In the genomic region with DNA sequence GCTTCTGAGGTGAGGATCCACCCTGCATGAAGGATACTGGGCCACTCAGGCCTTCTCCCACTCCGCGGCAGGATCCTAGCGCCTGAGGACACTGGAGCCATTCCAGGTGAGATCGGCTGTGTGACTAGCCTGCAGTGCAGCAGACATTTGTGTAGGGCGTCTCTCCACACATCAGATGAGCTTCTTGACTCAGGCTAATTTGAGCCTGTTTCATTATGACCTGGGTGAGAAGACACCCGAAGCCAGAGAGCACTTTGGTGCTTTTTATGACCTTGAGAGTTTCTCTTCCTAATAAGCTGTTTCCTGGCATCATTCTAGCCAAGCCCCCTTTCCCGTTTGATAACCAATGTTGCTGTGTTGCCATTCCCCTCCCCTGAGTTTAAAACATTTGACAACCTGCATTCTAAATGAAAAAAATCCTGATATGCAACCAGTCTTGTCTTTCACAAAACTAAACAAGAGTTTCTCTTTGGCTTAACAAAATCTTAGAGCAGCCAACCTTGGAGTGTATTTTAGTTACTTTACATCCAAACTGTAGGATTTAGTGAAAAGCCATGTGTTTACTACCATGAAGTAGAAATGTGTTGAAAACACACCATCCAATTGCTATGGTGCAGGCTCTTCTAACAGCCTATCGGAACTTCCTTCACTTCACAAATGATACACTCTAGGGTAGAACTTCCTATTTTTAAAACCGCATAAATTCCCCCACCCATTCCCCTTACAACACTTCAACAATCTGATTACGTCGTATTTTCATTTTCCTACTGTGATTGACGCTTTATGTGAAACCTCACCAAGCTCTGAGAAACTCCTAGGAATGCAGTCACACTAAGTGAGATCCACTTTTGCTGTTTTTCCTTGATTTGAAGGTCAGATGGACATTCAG, we compare ENCODE assay signal across 7 cellular contexts.
DNase-seq lines count a peak whose midpoint lies in the region; ATAC-seq lines count a peak whose summit lies in the region.

No MANE protein-coding gene starts in this region.

- POLR2A ChIA-PET in naive thymus-derived CD4-positive, alpha-beta T cell (lab: Charles Lee): interaction anchor here (0.6 kb wide), 1 partner anchor 54 kb away, joined by 3 read pairs; no protein-coding TSS in a partner anchor

- no peaks in the 10 kb centered on the region for H3K27me3 ChIP-seq in naive thymus-derived CD4-positive, alpha-beta T cell (ENCODE audit: control insufficient read depth in 2 of 2, insufficient read depth in 2 of 2, low read length in 2 of 2)
- no peaks in the 10 kb centered on the region for H3K27me3 ChIP-seq in H7 (ENCODE audit: control insufficient read depth, insufficient read depth, low read length)

- peaks cover 5 to 15% of the 10 kb centered on the region in 2 donors for H3K4me1 ChIP-seq in naive thymus-derived CD4-positive, alpha-beta T cell (ENCODE audit: control insufficient read depth in 2 of 2, insufficient read depth in 2 of 2, low read length in 2 of 2)

- peak; percentile 96 for DNase-seq in NOMO-1 treated with DMSO at 0.1 percent for 48 hours (lab: John Stamatoyannopoulos, UW; ENCODE audit: unreplicated experiment)
- peak in 7 of 9 donors; percentile 35 to 70 (median 62) for DNase-seq in naive thymus-derived CD4-positive, alpha-beta T cell
- no peak for DNase-seq in EL
- DNase-seq in NCI-H2227 treated with DMSO at 0.1 percent for 48 hours (lab: John Stamatoyannopoulos, UW): no peak
- no peak for DNase-seq in H7

- no peak overlapping the region for H3K4me3 ChIP-seq in naive thymus-derived CD4-positive, alpha-beta T cell (ENCODE audit: low read length)
- no peak overlapping the region for H3K4me3 ChIP-seq in H7 (ENCODE audit: insufficient read depth, low read depth, low read length)

- peaks cover 0 to 5% (median 0%) of the 10 kb centered on the region in 5 donors for H3K36me3 Mint-ChIP-seq in naive thymus-derived CD4-positive, alpha-beta T cell

- peaks cover 0 to 4% (median 1%) of the 10 kb centered on the region in 11 donors for H3K9me3 Mint-ChIP-seq in naive thymus-derived CD4-positive, alpha-beta T cell

- peaks cover 18 to 43% (median 38%) of the 10 kb centered on the region in 7 donors for H3K4me1 Mint-ChIP-seq in naive thymus-derived CD4-positive, alpha-beta T cell

- no peaks in the 10 kb centered on the region for H3K27me3 Mint-ChIP-seq in naive thymus-derived CD4-positive, alpha-beta T cell

- peak overlapping the region; percentile 4 to 80 (median 52) for H3K4me3 Mint-ChIP-seq in naive thymus-derived CD4-positive, alpha-beta T cell

- H3K36me3 ChIP-seq in naive thymus-derived CD4-positive, alpha-beta T cell (ENCODE audit: control insufficient read depth in 2 of 3, insufficient read depth in 3 of 3, low read length in 3 of 3): no peaks in the 10 kb centered on the region
- H3K36me3 ChIP-seq in H7 (replicated peaks; ENCODE audit: control insufficient read depth, insufficient read depth, low read length): no peaks in the 10 kb centered on the region

- ATAC-seq in GM18909 (IDR thresholded peaks at IDR 0.05; ENCODE audit: poor library complexity, unreplicated experiment) (peak; percentile 86), HG02623 (IDR thresholded peaks at IDR 0.05; ENCODE audit: unreplicated experiment) (peak; percentile 83)
- ATAC-seq in naive thymus-derived CD4-positive, alpha-beta T cell: peak; percentile 95

- H3K9me3 ChIP-seq in naive thymus-derived CD4-positive, alpha-beta T cell (ENCODE audit: control insufficient read depth in 2 of 3, low read length in 3 of 3): no peaks in the 10 kb centered on the region

- peak overlapping the region; percentile 57 to 94 (median 80) for H3K27ac Mint-ChIP-seq in naive thymus-derived CD4-positive, alpha-beta T cell

- intact Hi-C loops in naive thymus-derived CD4-positive, alpha-beta T cell (cut with micrococcal nuclease): loop anchor here in 1 of 2 donors (5.0 kb wide), 1 partner anchor 51 kb away; no protein-coding TSS in a partner anchor

- CTCF ChIA-PET in naive thymus-derived CD4-positive, alpha-beta T cell (lab: Charles Lee): interaction anchor here (1.1 kb wide), 1 partner anchor 15 kb away, joined by 3 read pairs; no protein-coding TSS in a partner anchor

- no peak overlapping the region for H3K27ac ChIP-seq in naive thymus-derived CD4-positive, alpha-beta T cell (ENCODE audit: low read depth, low read length)

Comparison
In these comparisons a context has a peak if more than half of its experiments do, and no peak if none do; other contexts are left out.
1. DNase-seq: peak in NOMO-1 treated with DMSO at 0.1 percent for 48 hours (single experiment) and naive thymus-derived CD4-positive, alpha-beta T cell (7 of 9); none in EL (single experiment), NCI-H2227 treated with DMSO at 0.1 percent for 48 hours (single experiment) and H7 (single experiment).
2. Peak in every context shown above with its lines, with median percentiles within 50 percentile points of each other: ATAC-seq.